24 cellular contexts compared by ENCODE assay signal in genomic region chr5:107424461-107424860, GRCh38.
DNase-seq lines count a peak whose midpoint lies in the region; ATAC-seq and TF ChIP-seq lines count a peak whose summit lies in the region.
"Had no signal": no experiment of that assay in that cellular context is flagged by ENCODE, and none has a peak within 500 bp of the region (broad histone marks: within the 10 kb centered on the region; RNA-seq: fewer than 3 reads in every experiment).

No MANE protein-coding gene starts in this region.

- no peaks in the 10 kb centered on the region for H3K9me2 ChIP-seq in SK-N-SH

- H3K4me3 Mint-ChIP-seq in Calu3 (ENCODE audit: low read depth, unreplicated experiment): no peak overlapping the region
- no peak overlapping the region for H3K4me3 Mint-ChIP-seq in neural progenitor cell
- H3K4me3 Mint-ChIP-seq: central memory CD8-positive, alpha-beta T cell; nephron; T-helper 1 cell treated with Interleukin-12 subunit alpha and Interleukin-12 subunit beta and Interleukin-4 antibody, amounts not matched to agents 30 μg/mL and 1 μg/mL, for 36 hours had no signal

- TF ChIP-seq CTCF in Calu3 (IDR thresholded peaks at IDR 0.05; ENCODE audit: unreplicated experiment): no peak
- TF ChIP-seq CTCF in SK-N-SH (IDR thresholded peaks at IDR 0.05): no peak
- TF ChIP-seq CTCF in choroid plexus epithelial cell (conservative IDR thresholded peaks at IDR 0.05; ENCODE audit: low read depth, low read length): no peak
- TF ChIP-seq CTCF in neural progenitor cell (IDR thresholded peaks at IDR 0.05): no peak

- no TSS peak for BruUV-seq in Calu3 (replicated peaks; lab: Mats Ljungman, UMichigan)

- CTCF ChIA-PET in Calu3 (lab: Charles Lee): interaction anchor here (0.5 to 1.2 kb wide), 7 partner anchors 31 to 1488 kb away, joined by 3 to 10 read pairs (median 4); no protein-coding TSS in a partner anchor
- CTCF ChIA-PET in SK-N-SH (lab: Yijun Ruan, JAX): no interaction called here

- H3K9me3 ChIP-seq in SK-N-SH: no peaks in the 10 kb centered on the region
- H3K9me3 ChIP-seq in neural progenitor cell (ENCODE audit: low read depth): no peaks in the 10 kb centered on the region

- H3K27ac ChIP-seq in SK-N-SH (ENCODE audit: low read depth in 2 of 2, low read length in 1 of 2) (peak overlapping the region in 1 of 2 experiments; percentile 78; a peak in 2 of 4 replicates), neural progenitor cell (peak overlapping the region; percentile 4)
- H3K27ac ChIP-seq: WERI-Rb-1 had no signal

- peaks cover 68% of the 10 kb centered on the region for H3K36me3 Mint-ChIP-seq in Calu3 (ENCODE audit: insufficient read depth, unreplicated experiment)
- peaks cover 31% of the 10 kb centered on the region for H3K36me3 Mint-ChIP-seq in neural progenitor cell

- intact Hi-C loops in Calu3 (cut with micrococcal nuclease; ENCODE audit: unreplicated experiment): no loop called here

- H3F3A ChIP-seq in SK-N-SH (replicated peaks; ENCODE audit: insufficient read depth) (peaks cover 31% of the 10 kb centered on the region), neural progenitor cell (ENCODE audit: low read depth) (peaks cover 17% of the 10 kb centered on the region)

- H3K79me2 ChIP-seq in SK-N-SH (ENCODE audit: insufficient read depth): no peaks in the 10 kb centered on the region
- H3K79me2 ChIP-seq in neural progenitor cell (ENCODE audit: low read depth): peaks cover 95% of the 10 kb centered on the region

- no peaks in the 10 kb centered on the region for H3K36me3 ChIP-seq in SK-N-SH (replicated peaks in 1 of 2; ENCODE audit: control insufficient read depth in 1 of 2, insufficient read depth in 2 of 2, low read length in 1 of 2)
- H3K36me3 ChIP-seq in neural progenitor cell: peaks cover 35% of the 10 kb centered on the region
- H3K36me3 ChIP-seq: WERI-Rb-1 had no signal

- H3K27me3 ChIP-seq in SK-N-SH (ENCODE audit: insufficient read depth): no peaks in the 10 kb centered on the region
- H3K27me3 ChIP-seq in neural progenitor cell: no peaks in the 10 kb centered on the region

- H3K4me2 ChIP-seq in SK-N-SH (0 out of 2 replicates have a peak overlapping the region, but pooled peaks have one; percentile 39), neural progenitor cell (no peak overlapping the region)

- H3K9ac ChIP-seq in SK-N-SH (no peak overlapping the region), neural progenitor cell (no peak overlapping the region)

- POLR2A ChIA-PET in SK-N-SH (lab: Yijun Ruan, JAX): no interaction called here

- ATAC-seq in HG03521 (IDR thresholded peaks at IDR 0.05; ENCODE audit: unreplicated experiment): no peak
- ATAC-seq: esophagus mucosa had no signal

- H3K4me1 Mint-ChIP-seq in Calu3 (ENCODE audit: low read depth, unreplicated experiment): peaks cover 70% of the 10 kb centered on the region
- H3K4me1 Mint-ChIP-seq in neural progenitor cell: peaks cover 9% of the 10 kb centered on the region

- no peaks in the 10 kb centered on the region for H3K27me3 Mint-ChIP-seq in Calu3 (ENCODE audit: unreplicated experiment)
- no peaks in the 10 kb centered on the region for H3K27me3 Mint-ChIP-seq in neural progenitor cell (ENCODE audit: insufficient read depth, low read depth)
- H3K27me3 Mint-ChIP-seq: central memory CD8-positive, alpha-beta T cell had no signal

- no peaks in the 10 kb centered on the region for H3K9me3 Mint-ChIP-seq in Calu3 (ENCODE audit: low read depth, unreplicated experiment)
- no peaks in the 10 kb centered on the region for H3K9me3 Mint-ChIP-seq in neural progenitor cell
- H3K9me3 Mint-ChIP-seq: central memory CD8-positive, alpha-beta T cell; nephron; T-helper 1 cell treated with Interleukin-12 subunit alpha and Interleukin-12 subunit beta and Interleukin-4 antibody, amounts not matched to agents 30 μg/mL and 1 μg/mL, for 36 hours had no signal

- peak overlapping the region; percentile 67 for H3K27ac Mint-ChIP-seq in Calu3 (ENCODE audit: unreplicated experiment)
- no peak overlapping the region for H3K27ac Mint-ChIP-seq in neural progenitor cell
- H3K27ac Mint-ChIP-seq: nephron; T-helper 1 cell treated with Interleukin-12 subunit alpha and Interleukin-12 subunit beta and Interleukin-4 antibody, amounts not matched to agents 30 μg/mL and 1 μg/mL, for 36 hours had no signal

- DNase-seq in Calu3 (no peak), SK-N-SH (no peak), choroid plexus epithelial cell (ENCODE audit: low read depth) (peak; percentile 77), neural progenitor cell (ENCODE audit: low spot score) (no peak), NCI-H2107 (lab: John Stamatoyannopoulos, UW) (no peak), NCI-H226 (no peak)
- DNase-seq in activated CD4-positive, alpha-beta T cell treated with anti-CD3 and anti-CD28 coated beads for 4 hours: no peak
- DNase-seq: activated effector memory CD4-positive, alpha-beta T cell treated with Interleukin-2 at 50 U/mL for 16 hours; C1 segment of cervical spinal cord; effector CD4-positive, alpha-beta T cell; head of caudate nucleus; midbrain; NCI-H1417; NCI-H2171 treated with DMSO at 0.1 percent for 48 hours; NCI-H69; SIG-M5; stimulated activated CD4-positive, alpha-beta T cell treated with anti-CD3 and anti-CD28 coated beads, Interleukin-2, amount 100 ng/mL, for 48 hours; WERI-Rb-1 had no signal

- 87% methylated on average over 4 of the region's 4 CpGs for WGBS in SK-N-SH (ENCODE audit: low lambda C conversion rate)

- H4K20me1 ChIP-seq in SK-N-SH (ENCODE audit: insufficient read depth) (no peaks in the 10 kb centered on the region), neural progenitor cell (ENCODE audit: low read depth) (peaks cover 99% of the 10 kb centered on the region)

- TF ChIP-seq EP300 in SK-N-SH (IDR thresholded peaks at IDR 0.05; ENCODE audit: borderline replicate concordance in 1 of 2, low read depth in 1 of 2, low read length in 1 of 2): no peak

- H3K4me3 ChIP-seq in SK-N-SH (ENCODE audit: low read depth in 2 of 2, low read length in 1 of 2): no peak overlapping the region
- no peak overlapping the region for H3K4me3 ChIP-seq in choroid plexus epithelial cell (ENCODE audit: low read depth, low read length)
- no peak overlapping the region for H3K4me3 ChIP-seq in neural progenitor cell
- H3K4me3 ChIP-seq: skin epidermis had no signal

- H3K4me1 ChIP-seq in SK-N-SH (ENCODE audit: control insufficient read depth in 1 of 2, insufficient read depth in 2 of 2, low read depth in 1 of 2, low read length in 1 of 2): peaks cover 7 to 26% of the 10 kb centered on the region in 2 experiments
- no peaks in the 10 kb centered on the region for H3K4me1 ChIP-seq in neural progenitor cell

- TF ChIP-seq RAD21 in SK-N-SH (IDR thresholded peaks at IDR 0.05; ENCODE audit: low read length): no peak

- H2AFZ ChIP-seq in SK-N-SH (ENCODE audit: low read depth) (no peak overlapping the region), neural progenitor cell (replicated peaks) (no peak overlapping the region)

TF ChIP-seq in SK-N-SH, 30 proteins besides CTCF, POLR2A, EP300 and RAD21:
- TF ChIP-seq PBX3 (IDR thresholded peaks at IDR 0.05) (no peak), NRF1 (IDR thresholded peaks at IDR 0.05; ENCODE audit: low read depth, low read length) (no peak), TEAD4 (IDR thresholded peaks at IDR 0.05; ENCODE audit: borderline replicate concordance, insufficient read depth) (no peak), USF2 (IDR thresholded peaks at IDR 0.05; ENCODE audit: borderline replicate concordance, low read depth, low read length) (no peak), MAX (IDR thresholded peaks at IDR 0.05; ENCODE audit: low read depth) (no peak)
